21 cellular contexts compared by ENCODE assay signal in the genomic region with DNA sequence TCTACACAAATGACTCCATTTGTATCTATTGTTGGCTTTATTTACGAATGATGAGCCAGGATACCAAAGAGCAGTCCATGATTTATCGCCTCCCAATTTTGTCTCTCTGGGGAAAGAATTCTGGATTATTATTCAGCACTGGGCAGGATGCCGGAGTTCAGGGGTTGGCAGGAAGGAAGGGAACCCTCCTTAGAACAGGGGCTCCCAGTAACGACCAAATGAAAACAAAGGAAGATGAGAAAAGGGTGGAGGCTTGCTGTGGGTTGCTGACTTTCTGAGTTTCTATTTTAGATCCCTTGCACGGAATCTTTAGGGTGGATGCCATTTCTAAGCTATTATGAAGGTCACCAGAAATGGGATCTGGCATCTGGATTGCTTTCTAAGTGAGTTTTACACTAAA.
DNase-seq lines count a peak whose midpoint lies in the region; ATAC-seq and TF ChIP-seq lines count a peak whose summit lies in the region.
"Had no signal": no experiment of that assay in that cellular context is flagged by ENCODE, and none has a peak within 500 bp of the region (broad histone marks: within the 10 kb centered on the region; RNA-seq: fewer than 3 reads in every experiment).

No MANE protein-coding gene starts in this region.

- in situ Hi-C loops in astrocyte of the spinal cord (cut with HindIII; ENCODE audit: low sequenced_read_pairs): no loop called here

- H3K27ac ChIP-seq in gastroesophageal sphincter: peak overlapping the region in 1 of 4 donors; percentile 24
- H3K27ac ChIP-seq: SJCRH30 had no signal

- peak; percentile 11 for DNase-seq in AG10803 (ENCODE audit: low read depth)
- peak; percentile 41 for DNase-seq in astrocyte of the spinal cord (ENCODE audit: low read depth, low spot score)
- DNase-seq in fibroblast of villous mesenchyme (ENCODE audit: low read depth): peak; percentile 10
- peak; percentile 69 for DNase-seq in sciatic nerve (ENCODE audit: low spot score)
- no peak for DNase-seq in H7
- no peak for DNase-seq in natural killer cell treated with Interleukin-12 subunit alpha and Interleukin-12 subunit beta and Interleukin-15 and Interleukin-18, amount 100 ng/mL, for 72 hours (ENCODE audit: low spot score)
- DNase-seq in EL: no peak
- DNase-seq: activated CD4-positive, alpha-beta T cell treated with anti-CD3 and anti-CD28 coated beads for 36 hours; CD4-positive, alpha-beta memory T cell; DMS153; mucosa of descending colon; NCI-H1048; NCI-H187 treated with DMSO at 0.1 percent for 48 hours; NCI-H226; NCI-H82; SJCRH30 had no signal

- H3K9me3 ChIP-seq in gastroesophageal sphincter: peaks cover 0 to 11% (median 0%) of the 10 kb centered on the region in 3 donors
- H3K9me3 ChIP-seq: mucosa of descending colon had no signal

- intact Hi-C loops in sciatic nerve (cut with DNase I): no loop called here

- no peak for TF ChIP-seq EP300 in gastroesophageal sphincter (IDR thresholded peaks at IDR 0.05)

- TF ChIP-seq POLR2A in gastroesophageal sphincter (IDR thresholded peaks at IDR 0.05): no peak

- H3K27me3 ChIP-seq in H7 (ENCODE audit: control insufficient read depth, insufficient read depth, low read length) (no peaks in the 10 kb centered on the region), gastroesophageal sphincter (no peaks in the 10 kb centered on the region)
- H3K27me3 ChIP-seq: SJCRH30 had no signal

- no peak overlapping the region for H3K4me3 Mint-ChIP-seq in natural killer cell treated with Interleukin-12 subunit alpha and Interleukin-12 subunit beta and Interleukin-15 and Interleukin-18, amount 100 ng/mL, for 72 hours
- H3K4me3 Mint-ChIP-seq: activated CD4-positive, alpha-beta T cell treated with anti-CD3 and anti-CD28 coated beads for 36 hours; activated naive CD8-positive, alpha-beta T cell; activated T-helper 1 cell treated with anti-CD3 and anti-CD28 coated beads, Interleukin-12 subunit alpha, Interleukin-12 subunit beta, Interleukin-2, Interleukin-4 antibody, amounts not matched to agents 30 ng/mL and 10 ng/mL and 1 ng/mL, durations not matched to agents 14 hours and 24 hours and 36 hours; brain; CD4-positive, alpha-beta memory T cell had no signal

- H3K27me3 Mint-ChIP-seq in natural killer cell treated with Interleukin-12 subunit alpha and Interleukin-12 subunit beta and Interleukin-15 and Interleukin-18, amount 100 ng/mL, for 72 hours: no peaks in the 10 kb centered on the region
- H3K27me3 Mint-ChIP-seq: activated CD4-positive, alpha-beta T cell treated with anti-CD3 and anti-CD28 coated beads for 36 hours; activated naive CD8-positive, alpha-beta T cell; brain; CD4-positive, alpha-beta memory T cell had no signal

- H3K4me1 ChIP-seq in gastroesophageal sphincter: peaks cover 0 to 12% (median 3%) of the 10 kb centered on the region in 3 donors
- H3K4me1 ChIP-seq: SJCRH30 had no signal

- peak; percentile 77 for ATAC-seq in sciatic nerve
- no peak for ATAC-seq in gastroesophageal sphincter
- no peak for ATAC-seq in natural killer cell treated with Interleukin-12 subunit alpha and Interleukin-12 subunit beta and Interleukin-15 and Interleukin-18, amount 100 ng/mL, for 72 hours
- ATAC-seq: activated CD4-positive, alpha-beta T cell treated with anti-CD3 and anti-CD28 coated beads for 36 hours; GM12878; mucosa of descending colon had no signal

- 8 to 11% methylated on average over 2 to 4 of the region's 5 CpGs for WGBS in gastroesophageal sphincter (ENCODE audit: low coverage in 1 of 2), 2 donors

- no peak overlapping the region for H3K4me3 ChIP-seq in AG10803 (ENCODE audit: low read length)
- no peak overlapping the region for H3K4me3 ChIP-seq in astrocyte of the spinal cord (ENCODE audit: low read depth, low read length)
- H3K4me3 ChIP-seq in fibroblast of villous mesenchyme (ENCODE audit: low read depth, low read length): no peak overlapping the region
- no peak overlapping the region for H3K4me3 ChIP-seq in H7 (ENCODE audit: insufficient read depth, low read depth, low read length)
- H3K4me3 ChIP-seq in gastroesophageal sphincter: no peak overlapping the region
- H3K4me3 ChIP-seq: GM12878, mucosa of descending colon, SJCRH30 had no signal

- no peak overlapping the region for H3K27ac Mint-ChIP-seq in natural killer cell treated with Interleukin-12 subunit alpha and Interleukin-12 subunit beta and Interleukin-15 and Interleukin-18, amount 100 ng/mL, for 72 hours
- H3K27ac Mint-ChIP-seq: activated CD4-positive, alpha-beta T cell treated with anti-CD3 and anti-CD28 coated beads for 36 hours; activated naive CD8-positive, alpha-beta T cell; activated T-helper 1 cell treated with anti-CD3 and anti-CD28 coated beads, Interleukin-12 subunit alpha, Interleukin-12 subunit beta, Interleukin-2, Interleukin-4 antibody, amounts not matched to agents 30 ng/mL and 10 ng/mL and 1 ng/mL, durations not matched to agents 14 hours and 24 hours and 36 hours; brain; CD4-positive, alpha-beta memory T cell had no signal

- no peaks in the 10 kb centered on the region for H3K36me3 Mint-ChIP-seq in natural killer cell treated with Interleukin-12 subunit alpha and Interleukin-12 subunit beta and Interleukin-15 and Interleukin-18, amount 100 ng/mL, for 72 hours
- H3K36me3 Mint-ChIP-seq: activated naive CD8-positive, alpha-beta T cell; brain; CD4-positive, alpha-beta memory T cell had no signal

- no peaks in the 10 kb centered on the region for H3K4me1 Mint-ChIP-seq in natural killer cell treated with Interleukin-12 subunit alpha and Interleukin-12 subunit beta and Interleukin-15 and Interleukin-18, amount 100 ng/mL, for 72 hours (ENCODE audit: low read depth in 2 of 2)
- H3K4me1 Mint-ChIP-seq: activated CD4-positive, alpha-beta T cell treated with anti-CD3 and anti-CD28 coated beads for 36 hours; brain; CD4-positive, alpha-beta memory T cell had no signal

- peaks cover 7% of the 10 kb centered on the region for H3K9me3 Mint-ChIP-seq in natural killer cell treated with Interleukin-12 subunit alpha and Interleukin-12 subunit beta and Interleukin-15 and Interleukin-18, amount 100 ng/mL, for 72 hours

- no peaks in the 10 kb centered on the region for H3K36me3 ChIP-seq in H7 (replicated peaks; ENCODE audit: control insufficient read depth, insufficient read depth, low read length)
- no peaks in the 10 kb centered on the region for H3K36me3 ChIP-seq in gastroesophageal sphincter
- H3K36me3 ChIP-seq: SJCRH30 had no signal

- no peak for TF ChIP-seq CTCF in AG10803 (conservative IDR thresholded peaks at IDR 0.05; ENCODE audit: low read length)
- no peak for TF ChIP-seq CTCF in astrocyte of the spinal cord (IDR thresholded peaks at IDR 0.05; ENCODE audit: low read depth, low read length)
- TF ChIP-seq CTCF in fibroblast of villous mesenchyme (IDR thresholded peaks at IDR 0.05; ENCODE audit: insufficient read depth, low read depth, low read length): no peak
- no peak for TF ChIP-seq CTCF in gastroesophageal sphincter (IDR thresholded peaks at IDR 0.05)

Comparison
In these comparisons a context has a peak if more than half of its experiments do, and no peak if none do; other contexts are left out.
1. DNase-seq: peak in AG10803 (single experiment), astrocyte of the spinal cord (single experiment), fibroblast of villous mesenchyme (single experiment) and sciatic nerve (single experiment); none in H7 (single experiment), natural killer cell treated with Interleukin-12 subunit alpha and Interleukin-12 subunit beta and Interleukin-15 and Interleukin-18, amount 100 ng/mL, for 72 hours (single experiment) and EL (single experiment).